8 cellular contexts compared by ENCODE assay signal in the genomic region with DNA sequence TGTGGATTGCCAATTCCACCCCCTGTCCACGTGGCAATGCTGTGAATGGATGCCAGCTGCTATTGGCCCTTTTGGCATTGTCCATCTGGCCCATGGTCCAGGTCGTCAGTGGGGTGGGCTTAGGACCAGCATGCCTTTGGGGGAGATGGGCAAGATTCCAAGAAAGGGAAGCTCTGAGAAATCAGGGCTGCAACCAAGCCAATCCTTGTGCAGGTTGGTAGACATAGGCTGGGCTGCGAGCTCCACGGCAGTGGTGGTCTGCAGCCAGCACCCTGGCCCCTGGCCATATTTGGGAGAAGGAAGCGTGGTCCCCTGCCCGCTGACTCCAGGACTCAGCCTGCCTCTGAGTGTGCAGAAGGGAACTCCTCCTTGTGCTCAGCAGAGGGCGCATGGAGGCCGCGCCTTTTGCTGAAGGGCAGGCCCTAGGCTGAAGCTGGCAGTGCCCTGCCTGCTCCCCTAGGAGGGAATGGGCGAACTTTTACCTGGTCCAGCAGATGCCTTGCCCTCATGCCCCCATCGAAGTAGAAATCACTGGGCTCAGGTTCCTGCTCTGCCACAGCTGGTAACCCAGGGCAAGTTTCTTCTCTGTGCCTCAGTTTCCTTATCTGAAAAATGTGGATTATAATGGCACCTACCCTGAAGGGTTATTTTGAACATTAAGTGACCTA. TPM values are rescaled to one million over a fixed set of nuclear protein-coding genes. Genes with fewer than 3 reads are reported as not detected.
DNase-seq lines count a peak whose midpoint lies in the region; ATAC-seq lines count a peak whose summit lies in the region.

No MANE protein-coding gene starts in this region.

- no peak overlapping the region for H3K27ac Mint-ChIP-seq in stimulated activated naive B cell treated with anti-CD40 and anti-IgM and Interleukin-4, amounts not matched to agents 10 μg/mL and 1 μg/mL and 100 μg/mL, for 72 hours

- H3K9me3 Mint-ChIP-seq in stimulated activated naive B cell treated with anti-CD40 and anti-IgM and Interleukin-4, amounts not matched to agents 10 μg/mL and 1 μg/mL and 100 μg/mL, for 72 hours: no peaks in the 10 kb centered on the region

- H3K4me3 Mint-ChIP-seq in stimulated activated naive B cell treated with anti-CD40 and anti-IgM and Interleukin-4, amounts not matched to agents 10 μg/mL and 1 μg/mL and 100 μg/mL, for 72 hours: no peak overlapping the region

- ATAC-seq in GM18519 (IDR thresholded peaks at IDR 0.05; ENCODE audit: low FRiP score, unreplicated experiment) (peak; percentile 56), HG03064 (IDR thresholded peaks at IDR 0.05; ENCODE audit: low read depth, unreplicated experiment) (peak; percentile 52)
- ATAC-seq in stimulated activated naive B cell treated with anti-CD40 and anti-IgM and Interleukin-4, amounts not matched to agents 10 μg/mL and 1 μg/mL and 100 μg/mL, for 72 hours (replicated peaks): peak; percentile 85 to 87

- peaks cover 72 to 92% of the 10 kb centered on the region in 2 donors for H3K27me3 Mint-ChIP-seq in stimulated activated naive B cell treated with anti-CD40 and anti-IgM and Interleukin-4, amounts not matched to agents 10 μg/mL and 1 μg/mL and 100 μg/mL, for 72 hours

- peaks cover 6 to 31% of the 10 kb centered on the region in 2 donors for H3K4me1 Mint-ChIP-seq in stimulated activated naive B cell treated with anti-CD40 and anti-IgM and Interleukin-4, amounts not matched to agents 10 μg/mL and 1 μg/mL and 100 μg/mL, for 72 hours

- peaks cover 1 to 11% of the 10 kb centered on the region in 2 donors for H3K36me3 Mint-ChIP-seq in stimulated activated naive B cell treated with anti-CD40 and anti-IgM and Interleukin-4, amounts not matched to agents 10 μg/mL and 1 μg/mL and 100 μg/mL, for 72 hours

- DNase-seq in AG20443 (ENCODE audit: low spot score): peak; percentile 90
- peak; percentile 44 for DNase-seq in NCI-H2227 (lab: John Stamatoyannopoulos, UW; ENCODE audit: unreplicated experiment)
- peak; percentile 29 to 45 for DNase-seq in activated CD4-positive, alpha-beta T cell treated with anti-CD3 and anti-CD28 coated beads for 24 hours (ENCODE audit: low read depth in 2 of 2)
- DNase-seq in dermis microvascular lymphatic vessel endothelial cell (ENCODE audit: low read depth in 2 of 2): peak; percentile 40 to 77
- DNase-seq in lung microvascular endothelial cell (ENCODE audit: low read depth in 2 of 2): peak; percentile 80 to 83
- peak; percentile 60 for DNase-seq in stimulated activated naive B cell treated with anti-CD40 and anti-IgM and Interleukin-4, amounts not matched to agents 10 μg/mL and 1 μg/mL and 100 μg/mL, for 72 hours

RNA-seq across cellular contexts. Expression of a gene that starts 5.4 kb away (rescaled TPM):
- total RNA-seq in dermis microvascular lymphatic vessel endothelial cell: 33.9 and 45.8 TPM in 2 replicates
- total RNA-seq in lung microvascular endothelial cell: 37.7 and 51.6 TPM in 2 replicates

RNA-seq across cellular contexts. Expression of a gene that starts 24.7 kb away (rescaled TPM):
- total RNA-seq in dermis microvascular lymphatic vessel endothelial cell (not detected in 2 replicates), lung microvascular endothelial cell (not detected in 2 replicates)

Comparison
In these comparisons a context has a peak if more than half of its experiments do, and no peak if none do; other contexts are left out.
1. Peak in every context shown above with its lines: DNase-seq and ATAC-seq.
2. DNase-seq: peak in every context shown above with its lines; median percentile 90 in AG20443; 82 in lung microvascular endothelial cell; 60 in stimulated activated naive B cell treated with anti-CD40 and anti-IgM and Interleukin-4, amounts not matched to agents 10 μg/mL and 1 μg/mL and 100 μg/mL, for 72 hours; 58 in dermis microvascular lymphatic vessel endothelial cell; 44 in NCI-H2227; 37 in activated CD4-positive, alpha-beta T cell treated with anti-CD3 and anti-CD28 coated beads for 24 hours.